Comparison of ENCODE assay signal across 1 cellular context in the genomic region with DNA sequence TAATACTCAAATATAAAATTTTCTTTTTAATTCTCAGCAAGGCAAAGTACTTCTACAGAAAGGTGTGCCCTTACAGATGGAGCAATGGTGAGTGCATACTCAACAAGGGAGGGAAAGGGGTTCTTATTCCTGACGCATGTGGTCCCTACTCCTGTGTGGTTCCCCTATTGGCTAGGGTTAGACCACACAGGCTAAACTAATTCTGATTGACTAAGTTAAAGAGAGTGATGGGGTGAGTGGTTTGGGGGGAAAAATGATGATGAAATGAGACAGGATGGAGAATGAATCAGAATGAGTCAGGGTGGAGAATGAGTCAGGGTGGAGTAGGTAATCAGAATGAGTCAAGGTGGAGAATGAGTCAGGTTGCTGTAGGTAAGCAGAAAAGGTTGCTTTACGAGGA.
TF ChIP-seq lines count a peak whose summit lies in the region.

No MANE protein-coding gene starts in this region.

TF ChIP-seq in K562, 482 proteins besides CTCF, POLR2A, EP300 and RAD21 (continued from another document):
- TF ChIP-seq, protein P1, sequence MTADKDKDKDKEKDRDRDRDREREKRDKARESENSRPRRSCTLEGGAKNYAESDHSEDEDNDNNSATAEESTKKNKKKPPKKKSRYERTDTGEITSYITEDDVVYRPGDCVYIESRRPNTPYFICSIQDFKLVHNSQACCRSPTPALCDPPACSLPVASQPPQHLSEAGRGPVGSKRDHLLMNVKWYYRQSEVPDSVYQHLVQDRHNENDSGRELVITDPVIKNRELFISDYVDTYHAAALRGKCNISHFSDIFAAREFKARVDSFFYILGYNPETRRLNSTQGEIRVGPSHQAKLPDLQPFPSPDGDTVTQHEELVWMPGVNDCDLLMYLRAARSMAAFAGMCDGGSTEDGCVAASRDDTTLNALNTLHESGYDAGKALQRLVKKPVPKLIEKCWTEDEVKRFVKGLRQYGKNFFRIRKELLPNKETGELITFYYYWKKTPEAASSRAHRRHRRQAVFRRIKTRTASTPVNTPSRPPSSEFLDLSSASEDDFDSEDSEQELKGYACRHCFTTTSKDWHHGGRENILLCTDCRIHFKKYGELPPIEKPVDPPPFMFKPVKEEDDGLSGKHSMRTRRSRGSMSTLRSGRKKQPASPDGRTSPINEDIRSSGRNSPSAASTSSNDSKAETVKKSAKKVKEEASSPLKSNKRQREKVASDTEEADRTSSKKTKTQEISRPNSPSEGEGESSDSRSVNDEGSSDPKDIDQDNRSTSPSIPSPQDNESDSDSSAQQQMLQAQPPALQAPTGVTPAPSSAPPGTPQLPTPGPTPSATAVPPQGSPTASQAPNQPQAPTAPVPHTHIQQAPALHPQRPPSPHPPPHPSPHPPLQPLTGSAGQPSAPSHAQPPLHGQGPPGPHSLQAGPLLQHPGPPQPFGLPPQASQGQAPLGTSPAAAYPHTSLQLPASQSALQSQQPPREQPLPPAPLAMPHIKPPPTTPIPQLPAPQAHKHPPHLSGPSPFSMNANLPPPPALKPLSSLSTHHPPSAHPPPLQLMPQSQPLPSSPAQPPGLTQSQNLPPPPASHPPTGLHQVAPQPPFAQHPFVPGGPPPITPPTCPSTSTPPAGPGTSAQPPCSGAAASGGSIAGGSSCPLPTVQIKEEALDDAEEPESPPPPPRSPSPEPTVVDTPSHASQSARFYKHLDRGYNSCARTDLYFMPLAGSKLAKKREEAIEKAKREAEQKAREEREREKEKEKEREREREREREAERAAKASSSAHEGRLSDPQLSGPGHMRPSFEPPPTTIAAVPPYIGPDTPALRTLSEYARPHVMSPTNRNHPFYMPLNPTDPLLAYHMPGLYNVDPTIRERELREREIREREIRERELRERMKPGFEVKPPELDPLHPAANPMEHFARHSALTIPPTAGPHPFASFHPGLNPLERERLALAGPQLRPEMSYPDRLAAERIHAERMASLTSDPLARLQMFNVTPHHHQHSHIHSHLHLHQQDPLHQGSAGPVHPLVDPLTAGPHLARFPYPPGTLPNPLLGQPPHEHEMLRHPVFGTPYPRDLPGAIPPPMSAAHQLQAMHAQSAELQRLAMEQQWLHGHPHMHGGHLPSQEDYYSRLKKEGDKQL (CRISPR knock-in tag; IDR thresholded peaks at IDR 0.05; ENCODE audit: borderline replicate concordance), result no peak
- TF ChIP-seq ILK (tag; IDR thresholded peaks at IDR 0.05; ENCODE audit: borderline replicate concordance, low read depth), result no peak
- TF ChIP-seq ZBTB7A (IDR thresholded peaks at IDR 0.05; ENCODE audit: borderline replicate concordance, control insufficient read depth, low read depth, low read length), result no peak
- TF ChIP-seq ARID1B (IDR thresholded peaks at IDR 0.05), result peak; percentile 66
- no peak for TF ChIP-seq CBFA2T2 (conservative IDR thresholded peaks at IDR 0.05)
- TF ChIP-seq NCOR1 (IDR thresholded peaks at IDR 0.05), result no peak
- TF ChIP-seq, protein P2, sequence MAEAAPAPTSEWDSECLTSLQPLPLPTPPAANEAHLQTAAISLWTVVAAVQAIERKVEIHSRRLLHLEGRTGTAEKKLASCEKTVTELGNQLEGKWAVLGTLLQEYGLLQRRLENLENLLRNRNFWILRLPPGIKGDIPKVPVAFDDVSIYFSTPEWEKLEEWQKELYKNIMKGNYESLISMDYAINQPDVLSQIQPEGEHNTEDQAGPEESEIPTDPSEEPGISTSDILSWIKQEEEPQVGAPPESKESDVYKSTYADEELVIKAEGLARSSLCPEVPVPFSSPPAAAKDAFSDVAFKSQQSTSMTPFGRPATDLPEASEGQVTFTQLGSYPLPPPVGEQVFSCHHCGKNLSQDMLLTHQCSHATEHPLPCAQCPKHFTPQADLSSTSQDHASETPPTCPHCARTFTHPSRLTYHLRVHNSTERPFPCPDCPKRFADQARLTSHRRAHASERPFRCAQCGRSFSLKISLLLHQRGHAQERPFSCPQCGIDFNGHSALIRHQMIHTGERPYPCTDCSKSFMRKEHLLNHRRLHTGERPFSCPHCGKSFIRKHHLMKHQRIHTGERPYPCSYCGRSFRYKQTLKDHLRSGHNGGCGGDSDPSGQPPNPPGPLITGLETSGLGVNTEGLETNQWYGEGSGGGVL (CRISPR knock-in tag; IDR thresholded peaks at IDR 0.05), result no peak
- TF ChIP-seq ZNF12 (CRISPR knock-in tag; IDR thresholded peaks at IDR 0.05), result no peak
- no peak for TF ChIP-seq HIVEP1 (CRISPR knock-in tag; IDR thresholded peaks at IDR 0.05)
- peak; percentile 91 for TF ChIP-seq TRIM28 (IDR thresholded peaks at IDR 0.05)
- TF ChIP-seq, protein P3, sequence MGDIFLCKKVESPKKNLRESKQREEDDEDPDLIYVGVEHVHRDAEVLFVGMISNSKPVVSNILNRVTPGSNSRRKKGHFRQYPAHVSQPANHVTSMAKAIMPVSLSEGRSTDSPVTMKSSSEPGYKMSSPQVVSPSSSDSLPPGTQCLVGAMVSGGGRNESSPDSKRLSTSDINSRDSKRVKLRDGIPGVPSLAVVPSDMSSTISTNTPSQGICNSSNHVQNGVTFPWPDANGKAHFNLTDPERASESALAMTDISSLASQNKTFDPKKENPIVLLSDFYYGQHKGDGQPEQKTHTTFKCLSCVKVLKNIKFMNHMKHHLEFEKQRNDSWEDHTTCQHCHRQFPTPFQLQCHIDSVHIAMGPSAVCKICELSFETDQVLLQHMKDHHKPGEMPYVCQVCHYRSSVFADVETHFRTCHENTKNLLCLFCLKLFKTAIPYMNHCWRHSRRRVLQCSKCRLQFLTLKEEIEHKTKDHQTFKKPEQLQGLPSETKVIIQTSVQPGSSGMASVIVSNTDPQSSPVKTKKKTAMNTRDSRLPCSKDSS (IDR thresholded peaks at IDR 0.05; ENCODE audit: low read depth, partially characterized antibody), result peak; percentile 97
- TF ChIP-seq, protein P4, sequence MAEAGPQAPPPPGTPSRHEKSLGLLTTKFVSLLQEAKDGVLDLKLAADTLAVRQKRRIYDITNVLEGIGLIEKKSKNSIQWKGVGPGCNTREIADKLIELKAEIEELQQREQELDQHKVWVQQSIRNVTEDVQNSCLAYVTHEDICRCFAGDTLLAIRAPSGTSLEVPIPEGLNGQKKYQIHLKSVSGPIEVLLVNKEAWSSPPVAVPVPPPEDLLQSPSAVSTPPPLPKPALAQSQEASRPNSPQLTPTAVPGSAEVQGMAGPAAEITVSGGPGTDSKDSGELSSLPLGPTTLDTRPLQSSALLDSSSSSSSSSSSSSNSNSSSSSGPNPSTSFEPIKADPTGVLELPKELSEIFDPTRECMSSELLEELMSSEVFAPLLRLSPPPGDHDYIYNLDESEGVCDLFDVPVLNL (CRISPR knock-in tag; IDR thresholded peaks at IDR 0.05; ENCODE audit: low read depth), result no peak
- TF ChIP-seq, protein P5, sequence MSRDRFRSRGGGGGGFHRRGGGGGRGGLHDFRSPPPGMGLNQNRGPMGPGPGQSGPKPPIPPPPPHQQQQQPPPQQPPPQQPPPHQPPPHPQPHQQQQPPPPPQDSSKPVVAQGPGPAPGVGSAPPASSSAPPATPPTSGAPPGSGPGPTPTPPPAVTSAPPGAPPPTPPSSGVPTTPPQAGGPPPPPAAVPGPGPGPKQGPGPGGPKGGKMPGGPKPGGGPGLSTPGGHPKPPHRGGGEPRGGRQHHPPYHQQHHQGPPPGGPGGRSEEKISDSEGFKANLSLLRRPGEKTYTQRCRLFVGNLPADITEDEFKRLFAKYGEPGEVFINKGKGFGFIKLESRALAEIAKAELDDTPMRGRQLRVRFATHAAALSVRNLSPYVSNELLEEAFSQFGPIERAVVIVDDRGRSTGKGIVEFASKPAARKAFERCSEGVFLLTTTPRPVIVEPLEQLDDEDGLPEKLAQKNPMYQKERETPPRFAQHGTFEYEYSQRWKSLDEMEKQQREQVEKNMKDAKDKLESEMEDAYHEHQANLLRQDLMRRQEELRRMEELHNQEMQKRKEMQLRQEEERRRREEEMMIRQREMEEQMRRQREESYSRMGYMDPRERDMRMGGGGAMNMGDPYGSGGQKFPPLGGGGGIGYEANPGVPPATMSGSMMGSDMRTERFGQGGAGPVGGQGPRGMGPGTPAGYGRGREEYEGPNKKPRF (IDR thresholded peaks at IDR 0.05; ENCODE audit: low read depth, low read length), result no peak
- TF ChIP-seq, protein P6, sequence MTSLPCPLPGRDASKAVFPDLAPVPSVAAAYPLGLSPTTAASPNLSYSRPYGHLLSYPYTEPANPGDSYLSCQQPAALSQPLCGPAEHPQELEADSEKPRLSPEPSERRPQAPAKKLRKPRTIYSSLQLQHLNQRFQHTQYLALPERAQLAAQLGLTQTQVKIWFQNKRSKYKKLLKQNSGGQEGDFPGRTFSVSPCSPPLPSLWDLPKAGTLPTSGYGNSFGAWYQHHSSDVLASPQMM (CRISPR knock-in tag; IDR thresholded peaks at IDR 0.05), result no peak
- TF ChIP-seq TSC22D4 (tag; IDR thresholded peaks at IDR 0.05), result no peak
- TF ChIP-seq, protein P7, sequence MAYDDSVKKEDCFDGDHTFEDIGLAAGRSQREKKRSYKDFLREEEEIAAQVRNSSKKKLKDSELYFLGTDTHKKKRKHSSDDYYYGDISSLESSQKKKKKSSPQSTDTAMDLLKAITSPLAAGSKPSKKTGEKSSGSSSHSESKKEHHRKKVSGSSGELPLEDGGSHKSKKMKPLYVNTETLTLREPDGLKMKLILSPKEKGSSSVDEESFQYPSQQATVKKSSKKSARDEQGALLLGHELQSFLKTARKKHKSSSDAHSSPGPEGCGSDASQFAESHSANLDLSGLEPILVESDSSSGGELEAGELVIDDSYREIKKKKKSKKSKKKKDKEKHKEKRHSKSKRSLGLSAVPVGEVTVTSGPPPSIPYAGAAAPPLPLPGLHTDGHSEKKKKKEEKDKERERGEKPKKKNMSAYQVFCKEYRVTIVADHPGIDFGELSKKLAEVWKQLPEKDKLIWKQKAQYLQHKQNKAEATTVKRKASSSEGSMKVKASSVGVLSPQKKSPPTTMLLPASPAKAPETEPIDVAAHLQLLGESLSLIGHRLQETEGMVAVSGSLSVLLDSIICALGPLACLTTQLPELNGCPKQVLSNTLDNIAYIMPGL (CRISPR knock-in tag; IDR thresholded peaks at IDR 0.05), result no peak
TF ChIP-seq in K562: peak in this region for 23.
